ENCODE assay signal across 28 cellular contexts in the genomic region with DNA sequence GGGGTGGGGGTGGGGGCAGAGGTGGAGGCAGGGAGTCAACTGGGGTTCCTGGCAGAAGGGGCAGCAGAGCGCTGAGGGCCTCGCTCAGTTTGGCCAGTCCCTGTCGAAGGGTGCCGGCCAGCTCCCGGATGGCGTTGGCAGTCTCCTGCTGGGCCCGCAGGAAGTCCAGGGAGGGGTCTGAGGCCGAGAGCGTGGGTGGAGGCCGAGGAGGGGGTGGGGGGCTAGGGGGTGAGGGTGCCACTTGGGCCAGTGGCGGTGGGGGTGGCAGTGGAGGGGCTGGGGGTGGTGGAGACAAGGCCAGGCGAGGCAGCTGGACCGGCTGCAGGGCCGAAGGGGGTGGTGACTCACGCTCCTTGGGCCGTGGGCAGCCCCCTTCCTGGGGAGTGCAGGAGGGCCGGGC. TPM values are rescaled to one million over a fixed set of nuclear protein-coding genes. Genes with fewer than 3 reads are reported as not detected.
"Had no signal": no experiment of that assay in that cellular context is flagged by ENCODE, and none has a peak within 500 bp of the region (broad histone marks: within the 10 kb centered on the region; RNA-seq: fewer than 3 reads in every experiment).

No MANE protein-coding gene starts in this region.

- H3K4me3 ChIP-seq: stomach, suprapubic skin, testis, thoracic aorta, thyroid gland, tibial artery, tibial nerve, transverse colon, upper lobe of left lung, upper lobe of right lung, uterus, vagina had no signal

- DNase-seq: stimulated activated CD4-positive, alpha-beta T cell treated with anti-CD3 and anti-CD28 coated beads, Interleukin-2, amount 100 ng/mL, for 48 hours; stimulated activated CD4-positive, alpha-beta T cell treated with anti-CD3 and anti-CD28 coated beads, Interleukin-4, amount 100 ng/mL, for 1 hour; stimulated activated CD4-positive, alpha-beta T cell treated with anti-CD3 and anti-CD28 coated beads, Interleukin-4, amount 100 ng/mL, for 24 hours; stimulated activated CD4-positive, alpha-beta T cell treated with anti-CD3 and anti-CD28 coated beads, Interleukin-4, amount 100 ng/mL, for 4 hours; stimulated activated CD8-positive, alpha-beta memory T cell treated with anti-CD3 and anti-CD28 coated beads, Interleukin-4, amount 100 ng/mL, for 48 hours; stimulated activated naive B cell treated with anti-CD40 and anti-IgM and Interleukin-4, amounts not matched to agents 10 μg/mL and 1 μg/mL and 100 μg/mL, for 72 hours; stimulated activated naive CD4-positive, alpha-beta T cell; stimulated activated naive CD4-positive, alpha-beta T cell treated with Interleukin-2 at 50 U/mL for 16 hours; stimulated activated naive CD8-positive, alpha-beta T cell treated with anti-CD3 and anti-CD28 coated beads, Interleukin-15, amount 100 ng/mL, for 72 hours; stimulated activated naive CD8-positive, alpha-beta T cell treated with anti-CD3 and anti-CD28 coated beads, Interleukin-15, Interleukin-2, amounts not matched to agents 100 U/mL and 50 U/mL, for 24 hours; stomach; substantia nigra; testis; thyroid gland; tibial artery; transverse colon; trophoblast cell; upper lobe of right lung; uterus had no signal

- H3K9me3 ChIP-seq: stomach, suprapubic skin, testis, thoracic aorta, thyroid gland, tibial artery, tibial nerve, transverse colon, upper lobe of left lung, upper lobe of right lung, uterus, vagina had no signal

- H3K36me3 ChIP-seq: thoracic aorta, transverse colon, uterus had no signal

- H3K27ac ChIP-seq: stomach, suprapubic skin, testis, thoracic aorta, thyroid gland, tibial artery, tibial nerve, transverse colon, upper lobe of left lung, upper lobe of right lung, uterus, vagina had no signal

- H3K4me1 ChIP-seq: uterus, vagina had no signal

- H3K27me3 ChIP-seq: stomach, suprapubic skin, testis, thyroid gland, tibial artery, tibial nerve, transverse colon, upper lobe of left lung, upper lobe of right lung, uterus, vagina had no signal

RNA-seq across cellular contexts. Expression of a gene that starts 23.7 kb away (rescaled TPM):
- total RNA-seq: stomach, subcutaneous adipose tissue, suprapubic skin, temporal lobe, thoracic aorta, thyroid gland, tibial nerve, transverse colon, upper lobe of left lung, upper lobe of right lung, ureter, urinary bladder, uterus, vagina had no signal
- polyA plus RNA-seq: stomach, urinary bladder had no signal

RNA-seq across cellular contexts. Expression of a gene that starts 26.8 kb away (rescaled TPM):
- total RNA-seq: subcutaneous adipose tissue, temporal lobe, thoracic aorta, thyroid gland, tibial nerve, ureter, urinary bladder, uterus, vagina had no signal
